In the genomic region with DNA sequence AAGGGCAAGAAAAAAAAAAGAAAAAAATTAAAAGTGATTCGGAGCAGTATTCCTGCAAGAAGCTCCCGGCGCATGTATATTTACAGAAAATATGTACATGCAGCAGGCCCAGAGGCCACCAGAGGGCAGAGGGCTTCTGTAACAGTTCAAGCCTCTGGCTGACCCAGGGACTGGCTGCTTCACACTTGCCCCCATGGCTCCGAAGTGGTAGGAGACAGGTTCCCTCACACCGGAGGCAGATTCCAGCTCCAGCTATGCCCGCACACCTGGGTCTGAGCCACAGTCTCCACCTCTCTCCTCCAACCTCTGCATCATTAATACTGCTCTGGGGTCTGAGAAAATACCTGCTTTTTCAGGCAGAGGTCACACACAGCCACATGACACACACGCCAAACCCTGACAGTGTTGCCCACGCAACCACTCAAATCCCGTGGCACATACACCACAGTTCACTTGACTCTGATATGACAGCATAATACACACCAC, we compare ENCODE assay signal across 1 cellular context.
TF ChIP-seq lines count a peak whose summit lies in the region.

No MANE protein-coding gene starts in this region.

TF ChIP-seq in endothelial cell of umbilical vein, 7 proteins besides CTCF, POLR2A, EP300 and RAD21:
- TF ChIP-seq MAX (IDR thresholded peaks at IDR 0.05; ENCODE audit: insufficient read depth, insufficient read length) (no peak), GATA2 (IDR thresholded peaks at IDR 0.05; ENCODE audit: insufficient read depth, insufficient read length, low read depth, low read length) (no peak), FOS (IDR thresholded peaks at IDR 0.05; ENCODE audit: borderline replicate concordance, insufficient read depth, low read length) (no peak), MYC (IDR thresholded peaks at IDR 0.05; ENCODE audit: low read depth, low read length) (no peak), EZH2 (IDR thresholded peaks at IDR 0.05; ENCODE audit: borderline replicate concordance, low read depth, low read length, severe bottlenecking) (no peak), POLR2AphosphoS5 (IDR thresholded peaks at IDR 0.05; ENCODE audit: insufficient read depth, low read depth, low read length) (no peak), JUN (IDR thresholded peaks at IDR 0.05; ENCODE audit: borderline replicate concordance, insufficient read depth, insufficient read length, low read depth) (no peak)
TF ChIP-seq in endothelial cell of umbilical vein: peak in this region for 0.
